In the genomic region with DNA sequence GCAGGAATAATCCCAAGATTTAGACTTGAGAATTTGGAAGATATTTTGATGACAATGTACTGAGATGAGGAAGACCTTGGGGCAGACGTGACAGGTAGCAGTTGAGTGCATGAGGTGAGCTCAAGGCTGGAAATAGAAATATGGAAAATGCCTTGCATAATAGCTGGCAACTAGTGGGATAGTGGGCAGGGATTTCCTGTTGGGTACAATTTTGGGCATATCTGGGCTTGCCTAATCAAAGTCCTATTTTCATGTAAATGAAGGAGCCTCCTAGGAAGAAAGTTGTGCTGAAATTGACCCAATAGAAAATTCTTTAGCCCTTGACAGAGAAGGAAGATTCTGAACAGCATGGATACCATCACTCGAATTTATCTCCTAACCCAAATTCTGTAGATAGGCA, we compare ENCODE assay signal across 21 cellular contexts. TPM values are rescaled to one million over a fixed set of nuclear protein-coding genes. Genes with fewer than 3 reads are reported as not detected.
DNase-seq lines count a peak whose midpoint lies in the region; ATAC-seq, FAIRE-seq and TF ChIP-seq lines count a peak whose summit lies in the region.
"Had no signal": no experiment of that assay in that cellular context is flagged by ENCODE, and none has a peak within 500 bp of the region (broad histone marks: within the 10 kb centered on the region; RNA-seq: fewer than 3 reads in every experiment).

No MANE protein-coding gene starts in this region.

- no peak overlapping the region; the same call in 1 of the 2 replicates for H3K4me2 ChIP-seq in OCI-LY1 (ENCODE audit: low read length)
- H3K4me2 ChIP-seq in keratinocyte (ENCODE audit: control insufficient read depth, extremely low read depth, insufficient read depth, low read depth, low read length) = peak overlapping the region; percentile 3

- no peak for ATAC-seq in GM19351 (IDR thresholded peaks at IDR 0.05; ENCODE audit: unreplicated experiment)
- ATAC-seq: CD8-positive, alpha-beta T cell; HCT116 had no signal

- peaks cover 63% of the 10 kb centered on the region for H3K4me1 ChIP-seq in OCI-LY1 (ENCODE audit: insufficient read depth, low read length, severe bottlenecking)
- H3K4me1 ChIP-seq in keratinocyte (ENCODE audit: control insufficient read depth, extremely low read depth, insufficient read depth, low read length) = peaks cover 7% of the 10 kb centered on the region

- H3K4me1 Mint-ChIP-seq in CD14-positive monocyte = peaks cover 71% of the 10 kb centered on the region

- FAIRE-seq in bronchial epithelial cell (lab: Jason Lieb, UNC) (no peak), keratinocyte (lab: Jason Lieb, UNC) (peak; percentile 84)
- FAIRE-seq: D721Med, G401.6, GM12891, H54 had no signal

- TF ChIP-seq CTCF in CD14-positive monocyte (IDR thresholded peaks at IDR 0.05) (no peak), OCI-LY1 (IDR thresholded peaks at IDR 0.05; ENCODE audit: low read length) (no peak), bronchial epithelial cell (IDR thresholded peaks at IDR 0.05; ENCODE audit: insufficient read depth, low read length, severe bottlenecking) (no peak), keratinocyte (optimal IDR thresholded peaks at IDR 0.05 in 1 of 3, IDR thresholded peaks at IDR 0.05 in 1 of 3, conservative IDR thresholded peaks at IDR 0.05 in 1 of 3; ENCODE audit: extremely low read depth in 1 of 3, insufficient read depth in 2 of 3, low read length in 3 of 3) (no peak)

- no peak overlapping the region for H3K4me3 Mint-ChIP-seq in CD14-positive monocyte
- H3K4me3 Mint-ChIP-seq: CD8-positive, alpha-beta T cell had no signal

- no peaks in the 10 kb centered on the region for H3K9me1 ChIP-seq in keratinocyte (ENCODE audit: control insufficient read depth, extremely low read depth, insufficient read depth, low read length)

- H3K27me3 Mint-ChIP-seq in CD14-positive monocyte (ENCODE audit: low read depth in 3 of 3) = no peaks in the 10 kb centered on the region

- no peaks in the 10 kb centered on the region for H3K27me3 ChIP-seq in OCI-LY1 (ENCODE audit: insufficient read depth, low read length)
- H3K27me3 ChIP-seq in bronchial epithelial cell (ENCODE audit: control insufficient read depth, insufficient read depth, low read length) = no peaks in the 10 kb centered on the region
- H3K27me3 ChIP-seq in keratinocyte (ENCODE audit: control insufficient read depth, extremely low read depth, insufficient read depth, low read length) = no peaks in the 10 kb centered on the region

- H3K9me3 ChIP-seq in OCI-LY1 (ENCODE audit: low read length) = 0 out of 2 replicates have a peak, but pooled peaks cover 3% of the 10 kb centered on the region
- no peaks in the 10 kb centered on the region for H3K9me3 ChIP-seq in keratinocyte (ENCODE audit: control insufficient read depth, low read depth, low read length)

- H2AFZ ChIP-seq in OCI-LY1 (ENCODE audit: low read length) = no peak overlapping the region
- H2AFZ ChIP-seq in keratinocyte (ENCODE audit: control insufficient read depth, low read length) = no peak overlapping the region

- H3K4me3 ChIP-seq in OCI-LY1 (ENCODE audit: low read depth, low read length, poor library complexity, severe bottlenecking) (no peak overlapping the region), bronchial epithelial cell (ENCODE audit: low read depth, low read length) (no peak overlapping the region), keratinocyte (ENCODE audit: control insufficient read depth in 2 of 3, extremely low read depth in 1 of 3, insufficient read depth in 2 of 3, low read depth in 1 of 3, low read length in 3 of 3) (no peak overlapping the region)

- intact Hi-C loops in CD14-positive monocyte (cut with micrococcal nuclease) = loop anchor here in 1 of 2 donors (5.0 kb wide), 1 partner anchor 37 kb away; no protein-coding TSS in a partner anchor

- H3K27ac Mint-ChIP-seq in CD14-positive monocyte = peak overlapping the region in 6 of 7 donors; percentile 23 to 55 (median 46)
- H3K27ac Mint-ChIP-seq: CD8-positive, alpha-beta T cell had no signal

- dilution Hi-C loops in keratinocyte (cut with MboI; ENCODE audit: extremely low pct_ligation_motif_present, low sequenced_read_pairs) = no loop called here

- H3K9me2 ChIP-seq in OCI-LY1 (ENCODE audit: low read depth, low read length) = no peaks in the 10 kb centered on the region

- H3K9ac ChIP-seq in OCI-LY1 (ENCODE audit: low read length) (no peak overlapping the region), keratinocyte (ENCODE audit: control insufficient read depth, extremely low read depth, insufficient read depth, low read length) (no peak overlapping the region)

- H3K36me3 ChIP-seq in OCI-LY1 (ENCODE audit: insufficient read depth, low read length) = no peaks in the 10 kb centered on the region
- no peaks in the 10 kb centered on the region for H3K36me3 ChIP-seq in bronchial epithelial cell (ENCODE audit: control insufficient read depth, insufficient read depth, low read length)
- H3K36me3 ChIP-seq in keratinocyte (ENCODE audit: control insufficient read depth in 2 of 2, extremely low read depth in 1 of 2, insufficient read depth in 2 of 2, low read length in 2 of 2) = no peaks in the 10 kb centered on the region

- H3K79me2 ChIP-seq in OCI-LY1 (ENCODE audit: insufficient read depth, low read length) (no peaks in the 10 kb centered on the region), keratinocyte (ENCODE audit: control insufficient read depth, insufficient read depth, low read length) (no peaks in the 10 kb centered on the region)

- no peaks in the 10 kb centered on the region for H4K20me1 ChIP-seq in OCI-LY1 (ENCODE audit: insufficient read depth, low read length)
- H4K20me1 ChIP-seq in keratinocyte (ENCODE audit: control insufficient read depth, extremely low read depth, insufficient read depth, low read length) = no peaks in the 10 kb centered on the region

- H3F3A ChIP-seq in OCI-LY1 (ENCODE audit: insufficient read depth, low read length) = no peaks in the 10 kb centered on the region

- H3K27ac ChIP-seq in OCI-LY1 (ENCODE audit: low read depth, low read length, poor library complexity, severe bottlenecking) = peak overlapping the region; percentile 46
- no peak overlapping the region for H3K27ac ChIP-seq in keratinocyte (ENCODE audit: control insufficient read depth, insufficient read depth, low read length)
- H3K27ac ChIP-seq: HL-60 had no signal

- DNase-seq in CD14-positive monocyte (ENCODE audit: low spot score) (no peak), bronchial epithelial cell (ENCODE audit: low read depth) (peak; percentile 80), keratinocyte (ENCODE audit: low read depth, low spot score) (no peak), HK-2 (ENCODE audit: unreplicated experiment) (no peak)
- no peak for DNase-seq in activated CD4-positive, CD25-positive, alpha-beta regulatory T cell treated with anti-CD3 and anti-CD28 coated beads, Interleukin-2, amount 50 U/mL, for 72 hours
- DNase-seq in stimulated activated naive CD4-positive, alpha-beta T cell treated with Interleukin-2 at 50 U/mL for 16 hours (lab: John Stamatoyannopoulos, UW) = no peak
- DNase-seq: ACHN; C1 segment of cervical spinal cord; CD8-positive, alpha-beta T cell; COR-L47; DMS153; DMS79 treated with DMSO at 0.1 percent for 48 hours; EL had no signal

- H3K9me3 Mint-ChIP-seq in CD14-positive monocyte = peaks cover 0 to 7% (median 4%) of the 10 kb centered on the region in 7 donors
- H3K9me3 Mint-ChIP-seq: CD8-positive, alpha-beta T cell had no signal

- peaks cover 0 to 6% of the 10 kb centered on the region in 2 donors for H3K36me3 Mint-ChIP-seq in CD14-positive monocyte
- H3K36me3 Mint-ChIP-seq: CD8-positive, alpha-beta T cell had no signal

RNA-seq across cellular contexts. Expression of gene GLIPR1, which starts 6.4 kb away (rescaled TPM):
- polyA plus RNA-seq in CD14-positive monocyte (100 to 1,000 TPM; 687 to 794 TPM), keratinocyte (6.3 to 18.1 TPM (median 10.2 TPM) in 3 replicates)
- total RNA-seq in bronchial epithelial cell = 5.8 and 15.0 TPM in 2 replicates
- not detected for polyA plus RNA-seq in keratinocyte (2011; ENCODE audit: low read depth)
- polyA plus RNA-seq in keratinocyte (2011; cell fraction: cytosol; rRNA removed) = 8.3 and 12.6 TPM in 2 replicates
- polyA plus RNA-seq in keratinocyte (2011; cell fraction: nucleus; rRNA removed) = 17.7 and 22.7 TPM in 2 replicates
- 0.48 and 4.4 TPM in 2 replicates for polyA plus RNA-seq in keratinocyte (2012; ENCODE audit: low replicate concordance)
- polyA minus RNA-seq in keratinocyte = 5.9 to 21.3 TPM (median 8.7 TPM) in 3 replicates
- polyA minus RNA-seq in keratinocyte (2011; cell fraction: cytosol; rRNA and poly(A)+ RNA removed) = 9.6 TPM
- polyA minus RNA-seq in keratinocyte (2011; cell fraction: nucleus; rRNA and poly(A)+ RNA removed) = 5.4 and 16.2 TPM in 2 replicates

RNA-seq across cellular contexts. Expression of gene KRR1, which starts 37.3 kb away (rescaled TPM):
- polyA plus RNA-seq in CD14-positive monocyte (10 to 100 TPM in 1 of 2 donors, 1 to 10 TPM in 1; 9.0 to 14.4 TPM), keratinocyte (32.7 to 74.7 TPM (median 58.3 TPM) in 3 replicates)
- 23.2 and 30.8 TPM in 2 replicates for total RNA-seq in bronchial epithelial cell
- 218 TPM for polyA plus RNA-seq in keratinocyte (2011; ENCODE audit: low read depth)
- 29.9 and 52.2 TPM in 2 replicates for polyA plus RNA-seq in keratinocyte (2011; cell fraction: cytosol; rRNA removed)
- 45.6 and 76.9 TPM in 2 replicates for polyA plus RNA-seq in keratinocyte (2011; cell fraction: nucleus; rRNA removed)
- 41.1 and 54.2 TPM in 2 replicates for polyA plus RNA-seq in keratinocyte (2012; ENCODE audit: low replicate concordance)
- 6.0 to 55.3 TPM (median 14.1 TPM) in 3 replicates for polyA minus RNA-seq in keratinocyte
- 10.2 TPM for polyA minus RNA-seq in keratinocyte (2011; cell fraction: cytosol; rRNA and poly(A)+ RNA removed)
- 19.8 and 51.6 TPM in 2 replicates for polyA minus RNA-seq in keratinocyte (2011; cell fraction: nucleus; rRNA and poly(A)+ RNA removed)

Comparison
In these comparisons a context has a peak if more than half of its experiments do, and no peak if none do; other contexts are left out.
1. RNA of gene GLIPR1, which starts 6.4 kb away (polyA plus RNA-seq): 687 to 794 TPM in CD14-positive monocyte; 0.48 to 22.7 TPM in keratinocyte; every median in the first group is over 10 times any median in the second.